Comparison of ENCODE assay signal across 1 cellular context in genomic region chr11:112156594-112157273, GRCh38.
TF ChIP-seq lines count a peak whose summit lies in the region.

No MANE protein-coding gene starts in this region.

TF ChIP-seq in liver, 16 proteins besides CTCF, POLR2A, EP300 and RAD21 (continued from another document):
- TF ChIP-seq ATF3 (IDR thresholded peaks at IDR 0.05) (no peak), NR2F2 (IDR thresholded peaks at IDR 0.05) (no peak), MAX (IDR thresholded peaks at IDR 0.05) (no peak), HNF4G (IDR thresholded peaks at IDR 0.05) (no peak), JUND (IDR thresholded peaks at IDR 0.05) (no peak), REST (IDR thresholded peaks at IDR 0.05) (no peak), FOXA2 (IDR thresholded peaks at IDR 0.05) (no peak)
TF ChIP-seq in liver: peak in this region for 0.
